19 cellular contexts compared by ENCODE assay signal in genomic region chr10:125043824-125044658, GRCh38.
A peak's percentile ranks its signal among the peaks of the same experiment; 100 is the strongest.
DNase-seq lines count a peak whose midpoint lies in the region; ATAC-seq and TF ChIP-seq lines count a peak whose summit lies in the region.
"Had no signal": no experiment of that assay in that cellular context is flagged by ENCODE, and none has a peak within 500 bp of the region (broad histone marks: within the 10 kb centered on the region; RNA-seq: fewer than 3 reads in every experiment).

No MANE protein-coding gene starts in this region.

- peaks cover 32% of the 10 kb centered on the region for H3K4me1 ChIP-seq in right cardiac atrium (ENCODE audit: control insufficient read depth, insufficient read depth, low read length)

- no peak for DNase-seq in right cardiac atrium
- DNase-seq in cardiac septum (ENCODE audit: low spot score) = no peak
- DNase-seq in epithelial cell of prostate (ENCODE audit: low read depth, low spot score) = no peak
- DNase-seq in osteocyte (ENCODE audit: extremely low spot score, unreplicated experiment) = no peak
- no peak for DNase-seq in activated naive CD4-positive, alpha-beta T cell treated with anti-CD3 and anti-CD28 coated beads, Interleukin-2, amount 50 U/mL, for 16 hours
- no peak for DNase-seq in SKM-1 treated with dmso at 0.1 percent for 144 hours (lab: John Stamatoyannopoulos, UW; ENCODE audit: unreplicated experiment)
- DNase-seq in GM10266 (ENCODE audit: extremely low spot score) = no peak
- no peak for DNase-seq in NOMO-1 treated with dmso at 0.1 percent for 144 hours (lab: John Stamatoyannopoulos, UW; ENCODE audit: unreplicated experiment)
- DNase-seq: activated CD4-positive, CD25-positive, alpha-beta regulatory T cell treated with anti-CD3 and anti-CD28 coated beads, Interleukin-2, amount 50 U/mL, for 72 hours; activated gamma-delta T cell; GDM1; KBM-7; left lung; NCI-H1417; NCI-H2171 treated with DMSO at 0.1 percent for 48 hours; retina; SHP77 had no signal

- H3K27me3 ChIP-seq in right cardiac atrium (ENCODE audit: control insufficient read depth, insufficient read depth) = no peaks in the 10 kb centered on the region
- H3K27me3 ChIP-seq: left lung had no signal

- peak overlapping the region; percentile 65 for H3K27ac Mint-ChIP-seq in osteocyte (ENCODE audit: unreplicated experiment)
- H3K27ac Mint-ChIP-seq: T-helper 2 cell treated with Interferon-gamma antibody and Interleukin-4, amounts not matched to agents 5 μg/mL and 100 μg/mL, for 36 hours had no signal

- no peaks in the 10 kb centered on the region for H3K9me3 Mint-ChIP-seq in osteocyte (ENCODE audit: unreplicated experiment)
- H3K9me3 Mint-ChIP-seq: T-helper 2 cell treated with Interferon-gamma antibody and Interleukin-4, amounts not matched to agents 5 μg/mL and 100 μg/mL, for 36 hours had no signal

- ATAC-seq in right cardiac atrium = no peak
- ATAC-seq: left lung had no signal

- H3K27ac ChIP-seq in right cardiac atrium (ENCODE audit: low read length) (peak overlapping the region; percentile 0), epithelial cell of prostate (peak overlapping the region; percentile 84)
- H3K27ac ChIP-seq: HL-60, left lung had no signal

- intact Hi-C loops in right cardiac atrium (cut with DNase I) = loop anchor here in 2 of 4 donors (10.0 kb wide), 1 partner anchor 49 kb away; no protein-coding TSS in a partner anchor
- intact Hi-C loops in cardiac septum (cut with DNase I) = loop anchor here (10.0 kb wide), 1 partner anchor 291 kb away; no protein-coding TSS in a partner anchor

- 62% methylated on average over 17 of the region's 17 CpGs for WGBS in right cardiac atrium

- no peak overlapping the region for H3K4me3 ChIP-seq in right cardiac atrium (ENCODE audit: low read length)
- H3K4me3 ChIP-seq: left lung had no signal

- no peaks in the 10 kb centered on the region for H3K27me3 Mint-ChIP-seq in osteocyte (ENCODE audit: unreplicated experiment)

- H3K36me3 Mint-ChIP-seq in osteocyte (ENCODE audit: unreplicated experiment) = peaks cover 3% of the 10 kb centered on the region

- no peak overlapping the region for H3K4me3 Mint-ChIP-seq in osteocyte (ENCODE audit: unreplicated experiment)
- H3K4me3 Mint-ChIP-seq: T-helper 2 cell treated with Interferon-gamma antibody and Interleukin-4, amounts not matched to agents 5 μg/mL and 100 μg/mL, for 36 hours had no signal

- H3K9me3 ChIP-seq in right cardiac atrium (ENCODE audit: control insufficient read depth, low read length) = no peaks in the 10 kb centered on the region
- H3K9me3 ChIP-seq: left lung had no signal

- TF ChIP-seq CTCF in osteocyte (IDR thresholded peaks at IDR 0.05) (no peak), GM10266 (IDR thresholded peaks at IDR 0.05; ENCODE audit: control insufficient read depth, insufficient read depth, low read depth, missing control alignments) (no peak)

- peaks cover 65% of the 10 kb centered on the region for H3K4me1 Mint-ChIP-seq in osteocyte (ENCODE audit: unreplicated experiment)
